8 cellular contexts compared by ENCODE assay signal in genomic region chr7:5773661-5774086, GRCh38. TPM values are rescaled to one million over a fixed set of nuclear protein-coding genes. Genes with fewer than 3 reads are reported as not detected.
A peak's percentile ranks its signal among the peaks of the same experiment; 100 is the strongest.
DNase-seq lines count a peak whose midpoint lies in the region; ATAC-seq, FAIRE-seq and TF ChIP-seq lines count a peak whose summit lies in the region.

No MANE protein-coding gene starts in this region.

- BruUV-seq in HepG2 (replicated peaks; lab: Mats Ljungman, UMichigan), result no TSS peak

- intact Hi-C loops in HepG2 (cut with micrococcal nuclease; ENCODE audit: unreplicated experiment) (no loop called here), right lobe of liver (cut with DNase I) (no loop called here), uterus (cut with DNase I; ENCODE audit: low total_unique reads) (no loop called here)

- no peak overlapping the region for H3K4me3 ChIP-seq in HepG2 (replicated peaks in 1 of 3; ENCODE audit: insufficient read depth in 1 of 3, low read depth in 2 of 3, low read length in 3 of 3)
- H3K4me3 ChIP-seq in right lobe of liver, result no peak overlapping the region
- no peak overlapping the region for H3K4me3 ChIP-seq in uterus

- no peak for FAIRE-seq in HepG2 (lab: Jason Lieb, UNC)

- CTCF ChIA-PET in HepG2 (lab: Yijun Ruan, JAX; ENCODE audit: low intra/inter-chr PET ratio, low total read pairs), result no interaction called here
- CTCF ChIA-PET in activated CD8-positive, alpha-beta memory T cell treated with anti-CD3 and anti-CD28 coated beads, Interleukin-2, amount 10 ng/mL, durations not matched to agents 7 days and 5 days (lab: Charles Lee), result interaction anchor here (1.1 to 1.5 kb wide), 3 partner anchors 8 to 108 kb away, joined by 3 to 4 read pairs (median 3); partner anchors contain the start of gene RNF216

- TF ChIP-seq RAD21 in HepG2 (CRISPR knock-in tag; IDR thresholded peaks at IDR 0.05), result no peak

- peak overlapping the region; percentile 15 for H3K27ac Mint-ChIP-seq in activated CD8-positive, alpha-beta memory T cell treated with anti-CD3 and anti-CD28 coated beads, Interleukin-2, amount 10 ng/mL, durations not matched to agents 7 days and 5 days

- H3K9ac ChIP-seq in HepG2 (ENCODE audit: insufficient read depth, low read depth, low read length), result no peak overlapping the region

- no peak overlapping the region for H3K4me2 ChIP-seq in HepG2 (ENCODE audit: low read depth, low read length)

- H3K9me3 ChIP-seq in HepG2 (ENCODE audit: low read length), result no peaks in the 10 kb centered on the region
- H3K9me3 ChIP-seq in right lobe of liver, result no peaks in the 10 kb centered on the region
- H3K9me3 ChIP-seq in uterus, result no peaks in the 10 kb centered on the region

- H3K27me3 ChIP-seq in HepG2 (ENCODE audit: control insufficient read depth in 1 of 2, insufficient read depth in 2 of 2, low read length in 2 of 2) (no peaks in the 10 kb centered on the region), right lobe of liver (no peaks in the 10 kb centered on the region), uterus (no peaks in the 10 kb centered on the region)

- H3K4me1 ChIP-seq in HepG2 (ENCODE audit: insufficient read depth, low read length) (peaks cover 31% of the 10 kb centered on the region), right lobe of liver (no peaks in the 10 kb centered on the region), uterus (peaks cover 0 to 16% of the 10 kb centered on the region in 2 donors)

- TF ChIP-seq EP300 in HepG2 (IDR thresholded peaks at IDR 0.05; ENCODE audit: low read depth in 2 of 2, low read length in 2 of 2) (peak in 1 of 2 experiments; percentile 5; a peak in 1 of 4 replicates), HepG2 (CRISPR knock-in tag; IDR thresholded peaks at IDR 0.05; ENCODE audit: borderline replicate concordance) (no peak)

- H2AFZ ChIP-seq in HepG2 (ENCODE audit: low read length), result no peak overlapping the region

- POLR2A ChIA-PET in HepG2 (lab: Yijun Ruan, JAX), result no interaction called here

- H3K36me3 ChIP-seq in HepG2 (replicated peaks in 1 of 2; ENCODE audit: control insufficient read depth in 1 of 2, insufficient read depth in 2 of 2, low read length in 2 of 2), result peaks cover 5 to 7% of the 10 kb centered on the region in 2 experiments; a peak in 3 of 5 replicates
- H3K36me3 ChIP-seq in right lobe of liver, result peaks cover 0 to 2% (median 0%) of the 10 kb centered on the region in 4 donors
- H3K36me3 ChIP-seq in uterus, result no peaks in the 10 kb centered on the region

- H3K9me3 Mint-ChIP-seq in activated CD8-positive, alpha-beta memory T cell treated with anti-CD3 and anti-CD28 coated beads, Interleukin-2, amount 10 ng/mL, durations not matched to agents 7 days and 5 days (ENCODE audit: low read depth), result no peaks in the 10 kb centered on the region

- H3K27ac ChIP-seq in HepG2 (ENCODE audit: extremely low read length, insufficient read depth, low read length) (peak overlapping the region; percentile 40), right lobe of liver (no peak overlapping the region), uterus (peak overlapping the region in 1 of 2 donors; percentile 65)

- H3K4me3 Mint-ChIP-seq in activated CD8-positive, alpha-beta memory T cell treated with anti-CD3 and anti-CD28 coated beads, Interleukin-2, amount 10 ng/mL, durations not matched to agents 7 days and 5 days, result no peak overlapping the region

- H3K27me3 Mint-ChIP-seq in activated CD8-positive, alpha-beta memory T cell treated with anti-CD3 and anti-CD28 coated beads, Interleukin-2, amount 10 ng/mL, durations not matched to agents 7 days and 5 days, result no peaks in the 10 kb centered on the region

- ATAC-seq in HepG2 (no peak; the same call in 2 of the 3 replicates), right lobe of liver (no peak), HG02610 (IDR thresholded peaks at IDR 0.05; ENCODE audit: unreplicated experiment) (no peak), GM21723 (IDR thresholded peaks at IDR 0.05; ENCODE audit: unreplicated experiment) (no peak)
- ATAC-seq in activated CD8-positive, alpha-beta memory T cell treated with anti-CD3 and anti-CD28 coated beads, Interleukin-2, amount 10 ng/mL, durations not matched to agents 7 days and 5 days, result no peak

- in situ Hi-C loops in HepG2 (cut with HindIII; ENCODE audit: extremely low pct_ligation_motif_present, low pct_unique_long_range_greater_than_20kb), result no loop called here

- H3K4me1 Mint-ChIP-seq in activated CD8-positive, alpha-beta memory T cell treated with anti-CD3 and anti-CD28 coated beads, Interleukin-2, amount 10 ng/mL, durations not matched to agents 7 days and 5 days, result peaks cover 48% of the 10 kb centered on the region

- TF ChIP-seq CTCF in HepG2 (CRISPR knock-in tag; IDR thresholded peaks at IDR 0.05), result no peak
- TF ChIP-seq CTCF in right lobe of liver (IDR thresholded peaks at IDR 0.05), result no peak
- TF ChIP-seq CTCF in uterus (IDR thresholded peaks at IDR 0.05), result no peak

- 0 out of 2 replicates have a peak, but pooled peaks cover 2% of the 10 kb centered on the region for H4K20me1 ChIP-seq in HepG2 (ENCODE audit: insufficient read depth, low read length)

- WGBS in HepG2 (ENCODE audit: low lambda C conversion rate), result 88% methylated on average over 6 of the region's 6 CpGs
- 66% methylated on average over 5 of the region's 6 CpGs for WGBS in right lobe of liver (ENCODE audit: insufficient coverage, low coverage, low lambda C conversion rate, missing lambda C conversion rate)

- TF ChIP-seq POLR2A in HepG2 (IDR thresholded peaks at IDR 0.05; ENCODE audit: insufficient read depth in 1 of 2, low read depth in 2 of 2, low read length in 2 of 2) (no peak), right lobe of liver (IDR thresholded peaks at IDR 0.05) (no peak), uterus (IDR thresholded peaks at IDR 0.05) (no peak)

- peak; percentile 63 for DNase-seq in HepG2 (ENCODE audit: low spot score)
- no peak for DNase-seq in right lobe of liver
- DNase-seq in activated CD8-positive, alpha-beta memory T cell treated with anti-CD3 and anti-CD28 coated beads, Interleukin-2, amount 10 ng/mL, durations not matched to agents 7 days and 5 days, result no peak
- DNase-seq in iris pigment epithelial cell (ENCODE audit: low read depth), result peak; percentile 93
- DNase-seq in uterus, result peak; percentile 18 to 60
- no peak for DNase-seq in NCI-H2171 (lab: John Stamatoyannopoulos, UW)

- H3K36me3 Mint-ChIP-seq in activated CD8-positive, alpha-beta memory T cell treated with anti-CD3 and anti-CD28 coated beads, Interleukin-2, amount 10 ng/mL, durations not matched to agents 7 days and 5 days, result peaks cover 14% of the 10 kb centered on the region

- peaks cover 78% of the 10 kb centered on the region for H3K79me2 ChIP-seq in HepG2 (ENCODE audit: insufficient read depth, low read length)

TF ChIP-seq in HepG2, 621 proteins besides CTCF, POLR2A, EP300 and RAD21 (continues in another document):
- no peak for TF ChIP-seq RELA (CRISPR knock-in tag; IDR thresholded peaks at IDR 0.05)

RNA-seq across cellular contexts. Expression of gene RNF216, which starts 7.8 kb away (rescaled TPM):
- total RNA-seq in HepG2 (2016; rRNA removed; fragmentation: Illumina TruSeq; extraction: Trizol), result 25.9 and 29.4 TPM in 2 replicates
- total RNA-seq in HepG2 (2016; cell fraction: cytosol; rRNA removed; fragmentation: Illumina TruSeq; extraction: Trizol; ENCODE audit: low read depth), result 11.5 TPM in 2 replicates
- 26.8 TPM in 2 replicates for total RNA-seq in HepG2 (2016; cell fraction: insoluble cytoplasmic fraction; rRNA removed; fragmentation: Illumina TruSeq; extraction: Trizol)
- total RNA-seq in HepG2 (2016; cell fraction: membrane; rRNA removed; fragmentation: Illumina TruSeq; extraction: Trizol), result 11.3 and 11.5 TPM in 2 replicates
- total RNA-seq in HepG2 (2016; cell fraction: nucleus; rRNA removed; fragmentation: Illumina TruSeq; extraction: Trizol), result 32.0 and 34.9 TPM in 2 replicates
- 26.3 and 29.9 TPM in 2 replicates for polyA plus RNA-seq in HepG2 (2011; rRNA removed)
- 12.8 and 13.0 TPM in 2 replicates for polyA plus RNA-seq in HepG2 (2011; cell fraction: cytosol; rRNA removed)
- polyA plus RNA-seq in HepG2 (2011; cell fraction: nucleus; rRNA removed), result 93.5 and 108 TPM in 2 replicates
- 21.1 and 27.6 TPM in 2 replicates for polyA plus RNA-seq in HepG2 (2012)
- polyA plus RNA-seq in HepG2 (2016; cell fraction: cytosol; fragmentation: Illumina TruSeq; extraction: Trizol; ENCODE audit: low read depth), result 0.68 and 1.1 TPM in 2 replicates
- polyA plus RNA-seq in HepG2 (2016; cell fraction: insoluble cytoplasmic fraction; fragmentation: Illumina TruSeq; extraction: Trizol; ENCODE audit: low read depth), result 15.4 and 19.9 TPM in 2 replicates
- 1.9 and 2.4 TPM in 2 replicates for polyA plus RNA-seq in HepG2 (2016; cell fraction: membrane; fragmentation: Illumina TruSeq; extraction: Trizol; ENCODE audit: low read depth)
- polyA plus RNA-seq in HepG2 (2016; cell fraction: nucleus; fragmentation: Illumina TruSeq; extraction: Trizol; ENCODE audit: insufficient read depth, low read depth), result 31.3 and 33.3 TPM in 2 replicates
- 28.8 and 31.6 TPM in 2 replicates for polyA minus RNA-seq in HepG2 (2011; rRNA and poly(A)+ RNA removed; ENCODE audit: low replicate concordance)
- 16.4 and 20.3 TPM in 2 replicates for polyA minus RNA-seq in HepG2 (2011; cell fraction: cytosol; rRNA and poly(A)+ RNA removed)
- polyA minus RNA-seq in HepG2 (2011; cell fraction: nucleus; rRNA and poly(A)+ RNA removed), result 51.5 and 65.4 TPM in 2 replicates
- total RNA-seq in right lobe of liver, result 10 to 100 TPM; 11.1 to 15.0 (median 12.7) TPM
- total RNA-seq in activated CD8-positive, alpha-beta memory T cell treated with anti-CD3 and anti-CD28 coated beads, Interleukin-2, amount 10 ng/mL, durations not matched to agents 7 days and 5 days, result 10 to 100 TPM; 30.4 to 36.3 TPM
- total RNA-seq in uterus, result 10 to 100 TPM; 30.0 to 68.0 (median 50.2) TPM

Comparison
In these comparisons a context has a peak if more than half of its experiments do, and no peak if none do; other contexts are left out.
1. DNase-seq: peak in HepG2 (single experiment), iris pigment epithelial cell (single experiment) and uterus (2 of 2); none in right lobe of liver (0 of 3), activated CD8-positive, alpha-beta memory T cell treated with anti-CD3 and anti-CD28 coated beads, Interleukin-2, amount 10 ng/mL, durations not matched to agents 7 days and 5 days (single experiment) and NCI-H2171 (single experiment).